ENCODE assay signal across 18 cellular contexts in the genomic region with DNA sequence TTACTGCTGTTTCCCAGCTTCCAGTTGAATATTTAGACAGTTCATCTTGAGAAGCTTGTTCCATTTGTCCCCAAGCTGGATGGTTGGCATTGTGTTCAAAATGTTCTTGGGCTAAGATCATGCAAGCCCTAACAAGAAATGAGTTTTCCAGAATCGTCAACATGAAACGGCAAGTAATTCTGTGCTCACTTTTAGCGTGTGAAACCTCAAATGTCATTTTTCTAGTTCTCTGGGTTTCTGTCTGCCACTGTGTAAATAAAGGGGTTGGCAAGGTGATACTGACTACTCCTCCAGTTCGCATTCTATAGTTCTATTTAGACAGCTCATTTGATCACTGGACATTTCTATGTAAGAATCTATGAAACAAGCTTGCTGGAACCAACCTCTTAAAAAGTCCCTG.
DNase-seq lines count a peak whose midpoint lies in the region; ATAC-seq, FAIRE-seq and TF ChIP-seq lines count a peak whose summit lies in the region.
"Had no signal": no experiment of that assay in that cellular context is flagged by ENCODE, and none has a peak within 500 bp of the region (broad histone marks: within the 10 kb centered on the region; RNA-seq: fewer than 3 reads in every experiment).

No MANE protein-coding gene starts in this region.

- H3K27ac ChIP-seq in HepG2 (ENCODE audit: extremely low read length, insufficient read depth, low read length) (no peak overlapping the region), trophoblast cell (ENCODE audit: low read depth, low read length) (no peak overlapping the region)
- H3K27ac ChIP-seq: 22Rv1, C4-2B, cardiac muscle cell had no signal

- no peak overlapping the region for H2AK5ac ChIP-seq in trophoblast cell (ENCODE audit: low read length)

- no peak overlapping the region for H4K8ac ChIP-seq in trophoblast cell (ENCODE audit: low read depth, low read length)

- H3K79me2 ChIP-seq in HepG2 (ENCODE audit: insufficient read depth, low read length) (no peaks in the 10 kb centered on the region), trophoblast cell (ENCODE audit: control insufficient read depth, insufficient read depth, low read length, poor library complexity) (no peaks in the 10 kb centered on the region)

- H3K9me3 ChIP-seq in HepG2 (ENCODE audit: low read length) (no peaks in the 10 kb centered on the region), trophoblast cell (ENCODE audit: insufficient read depth, low read depth, low read length) (peaks cover 2% of the 10 kb centered on the region)

- H3K4me2 ChIP-seq in HepG2 (ENCODE audit: low read depth, low read length) (no peak overlapping the region), trophoblast cell (ENCODE audit: low read length) (no peak overlapping the region)

- DNase-seq in DMS53 (lab: John Stamatoyannopoulos, UW) (peak; percentile 8), DMS53 treated with DMSO at 0.1 percent for 48 hours (lab: John Stamatoyannopoulos, UW; ENCODE audit: unreplicated experiment) (no peak), HepG2 (ENCODE audit: low spot score) (no peak), NOMO-1 treated with DMSO at 0.1 percent for 48 hours (lab: John Stamatoyannopoulos, UW; ENCODE audit: unreplicated experiment) (no peak), trophoblast cell (no peak)
- DNase-seq in stimulated activated CD4-positive, alpha-beta T cell treated with anti-CD3 and anti-CD28 coated beads, Interleukin-2, amount 100 ng/mL, for 24 hours = no peak
- DNase-seq: activated CD8-positive, alpha-beta memory T cell treated with anti-CD3 and anti-CD28 coated beads, Interleukin-2, amount 50 U/mL, for 48 hours; effector memory CD4-positive, alpha-beta T cell; foreskin fibroblast; naive B cell; NCI-H2107; Right ventricle myocardium superior had no signal

- TF ChIP-seq POLR2A in HepG2 (IDR thresholded peaks at IDR 0.05; ENCODE audit: insufficient read depth in 1 of 2, low read depth in 2 of 2, low read length in 2 of 2) = no peak

- CTCF ChIA-PET in HepG2 (lab: Yijun Ruan, JAX; ENCODE audit: low intra/inter-chr PET ratio, low total read pairs) = no interaction called here

- BruUV-seq in HepG2 (replicated peaks; lab: Mats Ljungman, UMichigan) = no TSS peak

- H4K91ac ChIP-seq in trophoblast cell (ENCODE audit: low read depth, low read length) = no peak overlapping the region

- no peak overlapping the region for H4K12ac ChIP-seq in trophoblast cell (ENCODE audit: low read depth, low read length)

- H3K9ac ChIP-seq in HepG2 (ENCODE audit: insufficient read depth, low read depth, low read length) = no peak overlapping the region
- no peak overlapping the region for H3K9ac ChIP-seq in trophoblast cell (ENCODE audit: low read length)

- no peak overlapping the region for H3K4ac ChIP-seq in trophoblast cell (ENCODE audit: low read depth, low read length)

- no peak for TF ChIP-seq CTCF in HepG2 (CRISPR knock-in tag; IDR thresholded peaks at IDR 0.05)

- H2BK120ac ChIP-seq in trophoblast cell (ENCODE audit: insufficient read depth, low read length, poor library complexity) = no peak overlapping the region

- no peaks in the 10 kb centered on the region for H3K27me3 ChIP-seq in HepG2 (ENCODE audit: control insufficient read depth in 1 of 2, insufficient read depth in 2 of 2, low read length in 2 of 2)
- H3K27me3 ChIP-seq in trophoblast cell (ENCODE audit: insufficient read depth, low read length) = no peaks in the 10 kb centered on the region
- H3K27me3 ChIP-seq: cardiac muscle cell had no signal

- H3K18ac ChIP-seq in trophoblast cell (ENCODE audit: low read length) = no peak overlapping the region

- no peak for FAIRE-seq in HepG2 (lab: Jason Lieb, UNC)

- no peak for TF ChIP-seq RAD21 in HepG2 (CRISPR knock-in tag; IDR thresholded peaks at IDR 0.05)

- intact Hi-C loops in HepG2 (cut with micrococcal nuclease; ENCODE audit: unreplicated experiment) = no loop called here

- H2BK12ac ChIP-seq in trophoblast cell (ENCODE audit: low read length) = no peak overlapping the region

- TF ChIP-seq EP300 in HepG2 (IDR thresholded peaks at IDR 0.05; ENCODE audit: low read depth in 2 of 2, low read length in 2 of 2) (no peak), HepG2 (CRISPR knock-in tag; IDR thresholded peaks at IDR 0.05; ENCODE audit: borderline replicate concordance) (no peak)

- H3K4me3 ChIP-seq in HepG2 (replicated peaks in 1 of 3; ENCODE audit: insufficient read depth in 1 of 3, low read depth in 2 of 3, low read length in 3 of 3) (no peak overlapping the region), trophoblast cell (ENCODE audit: low read depth, low read length) (no peak overlapping the region)
- H3K4me3 ChIP-seq: cardiac muscle cell had no signal

- no peak overlapping the region for H2BK5ac ChIP-seq in trophoblast cell (ENCODE audit: low read depth, low read length, poor library complexity)

- H3K14ac ChIP-seq in trophoblast cell (ENCODE audit: low read length) = no peak overlapping the region

- 14% methylated on average over 4 of the region's 4 CpGs for WGBS in HepG2 (ENCODE audit: low lambda C conversion rate)
- no CpG with 5 or more reads among the region's 4 CpGs for WGBS in trophoblast cell (ENCODE audit: extremely low coverage, insufficient coverage, insufficient read length)

- H3K36me3 ChIP-seq in HepG2 (replicated peaks in 1 of 2; ENCODE audit: control insufficient read depth in 1 of 2, insufficient read depth in 2 of 2, low read length in 2 of 2) (no peaks in the 10 kb centered on the region), trophoblast cell (ENCODE audit: control insufficient read depth in 1 of 2, insufficient read depth in 2 of 2, low read length in 2 of 2) (no peaks in the 10 kb centered on the region)
- H3K36me3 ChIP-seq: cardiac muscle cell had no signal

- in situ Hi-C loops in HepG2 (cut with HindIII; ENCODE audit: extremely low pct_ligation_motif_present, low pct_unique_long_range_greater_than_20kb) = no loop called here

- H4K20me1 ChIP-seq in HepG2 (ENCODE audit: insufficient read depth, low read length) = no peaks in the 10 kb centered on the region

- POLR2A ChIA-PET in HepG2 (lab: Yijun Ruan, JAX) = no interaction called here

- H3K23ac ChIP-seq in trophoblast cell (ENCODE audit: low read length) = no peak overlapping the region

- H2AFZ ChIP-seq in HepG2 (ENCODE audit: low read length) (no peak overlapping the region), trophoblast cell (ENCODE audit: insufficient read depth, low read length, poor library complexity) (no peak overlapping the region)

- H3K4me1 ChIP-seq in HepG2 (ENCODE audit: insufficient read depth, low read length) (peaks cover 13% of the 10 kb centered on the region), trophoblast cell (ENCODE audit: control insufficient read depth in 1 of 2, insufficient read depth in 2 of 2, low read length in 2 of 2) (no peaks in the 10 kb centered on the region)

- peak; percentile 46 for ATAC-seq in GM21526 (IDR thresholded peaks at IDR 0.05; ENCODE audit: low FRiP score, unreplicated experiment)
- peak; percentile 35 for ATAC-seq in HG03342 (IDR thresholded peaks at IDR 0.05; ENCODE audit: unreplicated experiment)
- no peak for ATAC-seq in HepG2
- ATAC-seq: activated CD4-positive, CD25-positive, alpha-beta regulatory T cell treated with anti-CD3 and anti-CD28 coated beads, Interleukin-2, amount 50 U/mL, for 24 hours had no signal

- no peaks in the 10 kb centered on the region for H3K79me1 ChIP-seq in trophoblast cell (ENCODE audit: low read length)

TF ChIP-seq in HepG2, 621 proteins besides CTCF, POLR2A, EP300 and RAD21:
- TF ChIP-seq ZNF547 (CRISPR knock-in tag; IDR thresholded peaks at IDR 0.05) (no peak), FOXA1 (IDR thresholded peaks at IDR 0.05) (no peak), FOXA1 (CRISPR knock-in tag; IDR thresholded peaks at IDR 0.05) (0 out of 2 replicates have a peak, but pooled peaks have one; percentile 16)
